1 cellular context compared by ENCODE assay signal in genomic region chr16:1772362-1772907, GRCh38.
TF ChIP-seq lines count a peak whose summit lies in the region.

Gene EME2 (plus strand): TSS chr16:1772810. CDS start chr16:1773228, 418 bp downstream.

TF ChIP-seq in WTC11, 78 proteins besides CTCF, POLR2A, EP300 and RAD21 (continued from another document):
- TF ChIP-seq ZNF532 (CRISPR knock-in tag; IDR thresholded peaks at IDR 0.05; ENCODE audit: borderline replicate concordance) = no peak
- no peak for TF ChIP-seq STAT6 (CRISPR knock-in tag; conservative IDR thresholded peaks at IDR 0.05; ENCODE audit: low read depth)
- no peak for TF ChIP-seq ATF6 (CRISPR knock-in tag; IDR thresholded peaks at IDR 0.05)
- peak; percentile 50; the same call in 1 of the 2 replicates for TF ChIP-seq FOXP1 (CRISPR knock-in tag; IDR thresholded peaks at IDR 0.05; ENCODE audit: borderline replicate concordance)
- TF ChIP-seq USF1 (CRISPR knock-in tag; IDR thresholded peaks at IDR 0.05) = 0 out of 2 replicates have a peak, but pooled peaks have one; percentile 8
- TF ChIP-seq CREM (CRISPR knock-in tag; IDR thresholded peaks at IDR 0.05) = no peak
- TF ChIP-seq IRF2 (CRISPR knock-in tag; IDR thresholded peaks at IDR 0.05; ENCODE audit: borderline replicate concordance, low read depth) = no peak
- no peak for TF ChIP-seq ZNF425 (CRISPR knock-in tag; conservative IDR thresholded peaks at IDR 0.05)
- no peak for TF ChIP-seq MAX (CRISPR knock-in tag; IDR thresholded peaks at IDR 0.05)
- TF ChIP-seq AFF4 (CRISPR knock-in tag; IDR thresholded peaks at IDR 0.05; ENCODE audit: borderline replicate concordance) = no peak
- no peak for TF ChIP-seq USF2 (CRISPR knock-in tag; IDR thresholded peaks at IDR 0.05)
- TF ChIP-seq ERG (CRISPR knock-in tag; IDR thresholded peaks at IDR 0.05) = no peak
- TF ChIP-seq MLX (CRISPR knock-in tag; IDR thresholded peaks at IDR 0.05) = no peak
- no peak for TF ChIP-seq NR1H2 (CRISPR knock-in tag; IDR thresholded peaks at IDR 0.05)
- no peak; the same call in 1 of the 2 replicates for TF ChIP-seq ATF2 (CRISPR knock-in tag; IDR thresholded peaks at IDR 0.05; ENCODE audit: borderline replicate concordance, low read depth)
- no peak for TF ChIP-seq SOX15 (CRISPR knock-in tag; IDR thresholded peaks at IDR 0.05)
- TF ChIP-seq E2F5 (CRISPR knock-in tag; IDR thresholded peaks at IDR 0.05) = no peak
- no peak for TF ChIP-seq PREB (CRISPR knock-in tag; IDR thresholded peaks at IDR 0.05; ENCODE audit: borderline replicate concordance)
